ENCODE assay signal across 8 cellular contexts in genomic region chr9:74570879-74571512, GRCh38.
A peak's percentile ranks its signal among the peaks of the same experiment; 100 is the strongest.
DNase-seq lines count a peak whose midpoint lies in the region; ATAC-seq and TF ChIP-seq lines count a peak whose summit lies in the region.

No MANE protein-coding gene starts in this region.

- H3K9me3 ChIP-seq in AG04450 (ENCODE audit: control insufficient read depth, insufficient read depth, low read length) (no peaks in the 10 kb centered on the region), OCI-LY1 (ENCODE audit: low read length) (no peaks in the 10 kb centered on the region), neural progenitor cell (ENCODE audit: low read depth) (no peaks in the 10 kb centered on the region)

- H3K9me2 ChIP-seq in OCI-LY1 (ENCODE audit: low read depth, low read length): no peaks in the 10 kb centered on the region

- H3K27me3 ChIP-seq in AG04450 (ENCODE audit: control insufficient read depth, insufficient read depth, low read length) (no peaks in the 10 kb centered on the region), OCI-LY1 (ENCODE audit: insufficient read depth, low read length) (peaks cover 5% of the 10 kb centered on the region; the same call in 1 of the 2 replicates), dorsolateral prefrontal cortex (no peaks in the 10 kb centered on the region), neural progenitor cell (no peaks in the 10 kb centered on the region)

- H3K36me3 ChIP-seq in OCI-LY1 (ENCODE audit: insufficient read depth, low read length) (no peaks in the 10 kb centered on the region), neural progenitor cell (no peaks in the 10 kb centered on the region)

- no peak overlapping the region for H3K9ac ChIP-seq in OCI-LY1 (ENCODE audit: low read length)
- H3K9ac ChIP-seq in neural progenitor cell: no peak overlapping the region

- H3K4me1 ChIP-seq in OCI-LY1 (ENCODE audit: insufficient read depth, low read length, severe bottlenecking): no peaks in the 10 kb centered on the region
- H3K4me1 ChIP-seq in neural progenitor cell: peaks cover 7% of the 10 kb centered on the region

- POLR2A ChIA-PET in AG04450 (lab: Yijun Ruan, JAX): no interaction called here

- intact Hi-C loops in dorsolateral prefrontal cortex (cut with DNase I): loop anchor here (5.0 kb wide), 1 partner anchor 1369 kb away; no protein-coding TSS in a partner anchor

- ATAC-seq in HG02840 (IDR thresholded peaks at IDR 0.05; ENCODE audit: low FRiP score, unreplicated experiment): peak; percentile 59
- no peak for ATAC-seq in stimulated activated effector memory CD8-positive, alpha-beta T cell treated with anti-CD3 and anti-CD28 coated beads, Interleukin-12 subunit alpha, Interleukin-12 subunit beta, amount 100 ng/mL, for 72 hours

- H3K4me2 ChIP-seq in OCI-LY1 (ENCODE audit: low read length) (no peak overlapping the region), neural progenitor cell (no peak overlapping the region)

- CTCF ChIA-PET in AG04450 (lab: Charles Lee): interaction anchor here (1.5 to 2.8 kb wide), 2 partner anchors 22 to 1370 kb away, joined by 4 to 52 read pairs; no protein-coding TSS in a partner anchor

- H3K27ac ChIP-seq in AG04450 (ENCODE audit: low read depth, low read length) (no peak overlapping the region), OCI-LY1 (ENCODE audit: low read depth, low read length, poor library complexity, severe bottlenecking) (no peak overlapping the region), dorsolateral prefrontal cortex (no peak overlapping the region), neural progenitor cell (no peak overlapping the region)

- H3K4me1 Mint-ChIP-seq in neural progenitor cell: peaks cover 8% of the 10 kb centered on the region
- H3K4me1 Mint-ChIP-seq in stimulated activated effector memory CD8-positive, alpha-beta T cell treated with anti-CD3 and anti-CD28 coated beads, Interleukin-12 subunit alpha, Interleukin-12 subunit beta, amount 100 ng/mL, for 72 hours: no peaks in the 10 kb centered on the region
- no peaks in the 10 kb centered on the region for H3K4me1 Mint-ChIP-seq in T-helper 2 cell treated with Interferon-gamma antibody and Interleukin-4, amounts not matched to agents 5 μg/mL and 100 μg/mL, for 36 hours (ENCODE audit: low read depth)

- no peak overlapping the region for H3K27ac Mint-ChIP-seq in neural progenitor cell
- no peak overlapping the region for H3K27ac Mint-ChIP-seq in stimulated activated effector memory CD8-positive, alpha-beta T cell treated with anti-CD3 and anti-CD28 coated beads, Interleukin-12 subunit alpha, Interleukin-12 subunit beta, amount 100 ng/mL, for 72 hours
- H3K27ac Mint-ChIP-seq in T-helper 2 cell treated with Interferon-gamma antibody and Interleukin-4, amounts not matched to agents 5 μg/mL and 100 μg/mL, for 36 hours: no peak overlapping the region

- no peak overlapping the region for H3K4me3 Mint-ChIP-seq in neural progenitor cell
- no peak overlapping the region for H3K4me3 Mint-ChIP-seq in stimulated activated effector memory CD8-positive, alpha-beta T cell treated with anti-CD3 and anti-CD28 coated beads, Interleukin-12 subunit alpha, Interleukin-12 subunit beta, amount 100 ng/mL, for 72 hours
- H3K4me3 Mint-ChIP-seq in T-helper 2 cell treated with Interferon-gamma antibody and Interleukin-4, amounts not matched to agents 5 μg/mL and 100 μg/mL, for 36 hours: no peak overlapping the region

- H3K27me3 Mint-ChIP-seq in neural progenitor cell (ENCODE audit: insufficient read depth, low read depth): peaks cover 2% of the 10 kb centered on the region
- H3K27me3 Mint-ChIP-seq in T-helper 2 cell treated with Interferon-gamma antibody and Interleukin-4, amounts not matched to agents 5 μg/mL and 100 μg/mL, for 36 hours (ENCODE audit: low read depth): peaks cover 4% of the 10 kb centered on the region

- no peak for DNase-seq in AG04450 (ENCODE audit: low read depth, low spot score)
- peak; percentile 32 for DNase-seq in GM12865 (ENCODE audit: low read depth)
- peak in 2 of 10 donors; percentile 33 to 40 for DNase-seq in dorsolateral prefrontal cortex
- peak; percentile 21 for DNase-seq in neural progenitor cell (ENCODE audit: low spot score)
- DNase-seq in stimulated activated effector memory CD8-positive, alpha-beta T cell treated with anti-CD3 and anti-CD28 coated beads, Interleukin-12 subunit alpha, Interleukin-12 subunit beta, amount 100 ng/mL, for 72 hours (ENCODE audit: low spot score in 2 of 2): no peak
- no peak for DNase-seq in T-helper 2 cell treated with Interferon-gamma antibody and Interleukin-4, amounts not matched to agents 5 μg/mL and 100 μg/mL, for 36 hours (ENCODE audit: low spot score)

- H3K9me3 Mint-ChIP-seq in neural progenitor cell: no peaks in the 10 kb centered on the region
- no peaks in the 10 kb centered on the region for H3K9me3 Mint-ChIP-seq in stimulated activated effector memory CD8-positive, alpha-beta T cell treated with anti-CD3 and anti-CD28 coated beads, Interleukin-12 subunit alpha, Interleukin-12 subunit beta, amount 100 ng/mL, for 72 hours
- H3K9me3 Mint-ChIP-seq in T-helper 2 cell treated with Interferon-gamma antibody and Interleukin-4, amounts not matched to agents 5 μg/mL and 100 μg/mL, for 36 hours: no peaks in the 10 kb centered on the region

- H2AFZ ChIP-seq in OCI-LY1 (ENCODE audit: low read length) (no peak overlapping the region), neural progenitor cell (replicated peaks) (no peak overlapping the region)

- H3K79me2 ChIP-seq in OCI-LY1 (ENCODE audit: insufficient read depth, low read length) (no peaks in the 10 kb centered on the region), neural progenitor cell (ENCODE audit: low read depth) (no peaks in the 10 kb centered on the region)

- H3K36me3 Mint-ChIP-seq in neural progenitor cell: no peaks in the 10 kb centered on the region
- H3K36me3 Mint-ChIP-seq in stimulated activated effector memory CD8-positive, alpha-beta T cell treated with anti-CD3 and anti-CD28 coated beads, Interleukin-12 subunit alpha, Interleukin-12 subunit beta, amount 100 ng/mL, for 72 hours: no peaks in the 10 kb centered on the region
- no peaks in the 10 kb centered on the region for H3K36me3 Mint-ChIP-seq in T-helper 2 cell treated with Interferon-gamma antibody and Interleukin-4, amounts not matched to agents 5 μg/mL and 100 μg/mL, for 36 hours (ENCODE audit: low read depth)

- H4K20me1 ChIP-seq in OCI-LY1 (ENCODE audit: insufficient read depth, low read length) (no peaks in the 10 kb centered on the region), neural progenitor cell (ENCODE audit: low read depth) (no peaks in the 10 kb centered on the region)

- H3F3A ChIP-seq in OCI-LY1 (ENCODE audit: insufficient read depth, low read length): no peaks in the 10 kb centered on the region
- no peaks in the 10 kb centered on the region for H3F3A ChIP-seq in neural progenitor cell (ENCODE audit: low read depth)

- H3K4me3 ChIP-seq in AG04450 (ENCODE audit: low read depth, low read length) (no peak overlapping the region), GM12865 (ENCODE audit: low read depth, low read length) (no peak overlapping the region), OCI-LY1 (ENCODE audit: low read depth, low read length, poor library complexity, severe bottlenecking) (no peak overlapping the region), dorsolateral prefrontal cortex (no peak overlapping the region), neural progenitor cell (no peak overlapping the region)

- TF ChIP-seq CTCF in AG04450 (IDR thresholded peaks at IDR 0.05; ENCODE audit: low read depth, low read length) (peak; percentile 73), GM12865 (IDR thresholded peaks at IDR 0.05; ENCODE audit: insufficient read depth, low read depth, low read length, missing control alignments) (peak; percentile 56), OCI-LY1 (IDR thresholded peaks at IDR 0.05; ENCODE audit: low read length) (peak; percentile 62), dorsolateral prefrontal cortex (IDR thresholded peaks at IDR 0.05 in 54 of 56, conservative IDR thresholded peaks at IDR 0.05 in 2 of 56; ENCODE audit: low read depth in 1 of 56, partially characterized antibody in 56 of 56) (peak; percentile 67 to 92 (median 80)), neural progenitor cell (IDR thresholded peaks at IDR 0.05) (peak; percentile 78)

Comparison
In these comparisons a context has a peak if more than half of its experiments do, and no peak if none do; other contexts are left out.
1. DNase-seq: peak in GM12865 (single experiment) and neural progenitor cell (single experiment); none in AG04450 (single experiment), stimulated activated effector memory CD8-positive, alpha-beta T cell treated with anti-CD3 and anti-CD28 coated beads, Interleukin-12 subunit alpha, Interleukin-12 subunit beta, amount 100 ng/mL, for 72 hours (0 of 2) and T-helper 2 cell treated with Interferon-gamma antibody and Interleukin-4, amounts not matched to agents 5 μg/mL and 100 μg/mL, for 36 hours (single experiment).
2. Peak in every context shown above with its lines, with median percentiles within 50 percentile points of each other: CTCF ChIP-seq.